In the genomic region with DNA sequence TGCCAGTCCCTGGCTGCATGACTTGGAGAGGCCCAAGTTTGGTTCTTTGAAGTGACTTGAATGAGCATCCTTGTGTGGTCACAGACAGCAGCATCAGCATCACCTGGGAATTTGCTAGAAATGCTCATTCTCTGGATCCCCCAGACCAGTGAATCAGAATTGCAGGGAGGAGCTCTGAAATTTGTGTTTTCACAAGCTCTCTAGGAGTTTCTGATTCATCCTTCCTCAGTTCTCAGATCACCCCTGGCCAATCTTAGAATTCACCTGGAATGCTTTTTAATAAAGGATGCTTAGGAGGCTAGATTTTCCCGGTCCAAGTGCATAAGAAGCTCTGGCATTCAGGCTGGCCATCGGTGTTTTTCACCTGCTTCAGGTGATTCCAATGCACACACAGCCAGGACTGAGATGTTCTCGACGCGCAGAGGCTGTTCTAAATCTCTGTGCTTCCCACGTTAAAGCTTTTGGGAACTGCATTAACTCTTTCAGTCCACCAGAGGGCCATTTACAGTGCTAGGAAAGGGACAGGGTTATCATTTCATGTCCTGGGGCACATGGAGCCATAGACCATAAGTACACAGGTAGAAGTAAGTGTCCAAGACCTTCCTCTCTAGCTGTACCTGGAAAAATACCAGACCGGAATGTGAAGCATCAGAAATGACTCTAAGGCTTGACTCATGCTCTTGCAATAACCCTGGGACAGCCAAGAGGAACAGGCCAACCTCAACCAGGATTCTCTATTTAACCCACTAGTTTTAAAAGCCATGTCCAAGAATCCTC, we compare ENCODE assay signal across 8 cellular contexts.
DNase-seq lines count a peak whose midpoint lies in the region; ATAC-seq and TF ChIP-seq lines count a peak whose summit lies in the region.

No MANE protein-coding gene starts in this region.

- TF ChIP-seq CTCF in C4-2B (conservative IDR thresholded peaks at IDR 0.05) (peak; percentile 73), GM13976 (IDR thresholded peaks at IDR 0.05; ENCODE audit: borderline replicate concordance, control extremely low read depth, extremely low read depth, insufficient read depth, missing control alignments) (peak; percentile 61), PC-9 (conservative IDR thresholded peaks at IDR 0.05) (peak; percentile 59)

- CTCF ChIA-PET in PC-9 (lab: Charles Lee) = interaction anchor here (0.7 kb wide), 2 partner anchors 15 to 302 kb away, joined by 6 to 7 read pairs; no protein-coding TSS in a partner anchor

- H3K27ac ChIP-seq in C4-2B (no peak overlapping the region), PC-9 (no peak overlapping the region)

- H3K4me2 ChIP-seq in PC-9 = no peak overlapping the region

- H4K20me1 ChIP-seq in PC-9 (ENCODE audit: insufficient read depth) = no peaks in the 10 kb centered on the region

- H3F3A ChIP-seq in PC-9 (ENCODE audit: insufficient read depth, low read depth) = no peaks in the 10 kb centered on the region

- H3K79me2 ChIP-seq in PC-9 (ENCODE audit: low read depth) = no peaks in the 10 kb centered on the region

- H3K36me3 ChIP-seq in PC-9 (ENCODE audit: low read depth) = no peaks in the 10 kb centered on the region

- no peaks in the 10 kb centered on the region for H3K4me1 ChIP-seq in PC-9 (replicated peaks; ENCODE audit: insufficient read depth)

- H2AFZ ChIP-seq in PC-9 = no peak overlapping the region

- intact Hi-C loops in PC-9 (cut with micrococcal nuclease; ENCODE audit: unreplicated experiment) = no loop called here

- ATAC-seq in HG03097 (IDR thresholded peaks at IDR 0.05; ENCODE audit: low FRiP score, unreplicated experiment) = no peak

- POLR2A ChIA-PET in PC-9 (lab: Charles Lee; ENCODE audit: unreplicated experiment) = interaction anchor here (0.6 kb wide), 1 partner anchor 53 kb away, joined by 7 read pairs; no protein-coding TSS in a partner anchor

- no peaks in the 10 kb centered on the region for H3K27me3 ChIP-seq in PC-9 (ENCODE audit: insufficient read depth, low read depth)

- peak; percentile 51 for DNase-seq in GM13976 (ENCODE audit: low spot score)
- DNase-seq in PC-9 = peak in 1 of 2 experiments; percentile 49
- peak; percentile 24 for DNase-seq in germinal center (ENCODE audit: low spot score)
- DNase-seq in UCSD-AML1 (lab: John Stamatoyannopoulos, UW; ENCODE audit: unreplicated experiment) = no peak
- no peak for DNase-seq in middle frontal gyrus (ENCODE audit: extremely low spot score, low spot score)
- DNase-seq in NCI-H2107 treated with DMSO at 0.1 percent for 48 hours (lab: John Stamatoyannopoulos, UW; ENCODE audit: unreplicated experiment) = no peak

- H3K9me3 ChIP-seq in PC-9 (ENCODE audit: insufficient read depth, low read depth) = no peaks in the 10 kb centered on the region

- no TSS peak for BruUV-seq in PC-9 (replicated peaks; lab: Mats Ljungman, UMichigan)

- in situ Hi-C loops in GM13976 (cut with MboI; ENCODE audit: low sequenced_read_pairs, unreplicated experiment) = loop anchor here (25.0 kb wide), 1 partner anchor 694 kb away; no protein-coding TSS in a partner anchor

- H3K4me3 ChIP-seq in PC-9 = no peak overlapping the region

- no peaks in the 10 kb centered on the region for H3K9me2 ChIP-seq in PC-9 (ENCODE audit: insufficient read depth)

Comparison
In these comparisons a context has a peak if more than half of its experiments do, and no peak if none do; other contexts are left out.
1. DNase-seq: peak in GM13976 (single experiment) and germinal center (single experiment); none in UCSD-AML1 (single experiment), middle frontal gyrus (single experiment) and NCI-H2107 treated with DMSO at 0.1 percent for 48 hours (single experiment).
2. Peak in every context shown above with its lines, with median percentiles within 50 percentile points of each other: CTCF ChIP-seq.